ENCODE assay signal across 8 cellular contexts in genomic region chr2:61537590-61538178, GRCh38. TPM values are rescaled to one million over a fixed set of nuclear protein-coding genes. Genes with fewer than 3 reads are reported as not detected.
DNase-seq lines count a peak whose midpoint lies in the region; ATAC-seq and TF ChIP-seq lines count a peak whose summit lies in the region.

No MANE protein-coding gene starts in this region.

- in situ Hi-C loops in astrocyte of the spinal cord (cut with HindIII; ENCODE audit: low sequenced_read_pairs): no loop called here

- no peaks in the 10 kb centered on the region for H3K9me3 ChIP-seq in upper lobe of left lung

- ATAC-seq in upper lobe of left lung (ENCODE audit: low FRiP score in 2 of 2) (no peak), HG02759 (IDR thresholded peaks at IDR 0.05; ENCODE audit: unreplicated experiment) (no peak), HG03354 (IDR thresholded peaks at IDR 0.05; ENCODE audit: poor library complexity, severe bottlenecking, unreplicated experiment) (no peak), GM21737 (IDR thresholded peaks at IDR 0.05; ENCODE audit: unreplicated experiment) (no peak)

- DNase-seq in stimulated activated CD4-positive, alpha-beta T cell treated with anti-CD3 and anti-CD28 coated beads, Interleukin-2, amount 100 ng/mL, for 4 hours (ENCODE audit: low read depth): peak; percentile 9
- DNase-seq in stimulated activated CD4-positive, alpha-beta T cell treated with anti-CD3 and anti-CD28 coated beads, Interleukin-4, amount 100 ng/mL, for 4 hours: no peak
- DNase-seq in astrocyte of the spinal cord (ENCODE audit: low read depth, low spot score): peak; percentile 17
- peak; percentile 49 for DNase-seq in medulla oblongata (ENCODE audit: extremely low spot score)
- no peak for DNase-seq in upper lobe of left lung

- peak overlapping the region; percentile 98 for H3K4me3 ChIP-seq in astrocyte of the spinal cord (ENCODE audit: low read depth, low read length)
- H3K4me3 ChIP-seq in upper lobe of left lung: peak overlapping the region; percentile 71 to 86 (median 83)

- H3K36me3 ChIP-seq in upper lobe of left lung: no peaks in the 10 kb centered on the region

- TF ChIP-seq CTCF in astrocyte of the spinal cord (IDR thresholded peaks at IDR 0.05; ENCODE audit: low read depth, low read length) (no peak), upper lobe of left lung (IDR thresholded peaks at IDR 0.05) (no peak)

- H3K4me1 ChIP-seq in upper lobe of left lung: peaks cover 18 to 36% (median 27%) of the 10 kb centered on the region in 4 donors

- WGBS in upper lobe of left lung, 2 donors: 1 to 2% methylated on average over 9 to 22 of the region's 25 CpGs

- H3K27me3 ChIP-seq in upper lobe of left lung: no peaks in the 10 kb centered on the region

- no peak for TF ChIP-seq POLR2A in upper lobe of left lung (IDR thresholded peaks at IDR 0.05)

- no peak for TF ChIP-seq EP300 in upper lobe of left lung (IDR thresholded peaks at IDR 0.05)

- H3K27ac ChIP-seq in upper lobe of left lung: peak overlapping the region; percentile 88 to 99 (median 94)

RNA-seq across cellular contexts. Expression of gene XPO1, which starts 0.5 kb away (rescaled TPM):
- total RNA-seq in upper lobe of left lung: 100 to 1,000 TPM in 2 of 6 donors, 10 to 100 TPM in 4; 52.2 to 145 (median 81.9) TPM

Comparison
In these comparisons a context has a peak if more than half of its experiments do, and no peak if none do; other contexts are left out.
1. DNase-seq: peak in stimulated activated CD4-positive, alpha-beta T cell treated with anti-CD3 and anti-CD28 coated beads, Interleukin-2, amount 100 ng/mL, for 4 hours (single experiment), astrocyte of the spinal cord (single experiment) and medulla oblongata (single experiment); none in stimulated activated CD4-positive, alpha-beta T cell treated with anti-CD3 and anti-CD28 coated beads, Interleukin-4, amount 100 ng/mL, for 4 hours (0 of 2) and upper lobe of left lung (0 of 2).